Comparison of ENCODE assay signal across 21 cellular contexts in genomic region chr6:4091926-4092325, GRCh38. TPM values are rescaled to one million over a fixed set of nuclear protein-coding genes. Genes with fewer than 3 reads are reported as not detected.
DNase-seq lines count a peak whose midpoint lies in the region; ATAC-seq, FAIRE-seq and TF ChIP-seq lines count a peak whose summit lies in the region.
"Had no signal": no experiment of that assay in that cellular context is flagged by ENCODE, and none has a peak within 500 bp of the region (broad histone marks: within the 10 kb centered on the region; RNA-seq: fewer than 3 reads in every experiment).

No MANE protein-coding gene starts in this region.

- TF ChIP-seq CTCF in WERI-Rb-1 (IDR thresholded peaks at IDR 0.05; ENCODE audit: low read depth, low read length) (no peak), pancreas (IDR thresholded peaks at IDR 0.05) (no peak)

- no peaks in the 10 kb centered on the region for H3K36me3 ChIP-seq in WERI-Rb-1
- no peaks in the 10 kb centered on the region for H3K36me3 ChIP-seq in pancreas
- H3K36me3 ChIP-seq: BE2C had no signal

- H3K27me3 ChIP-seq in WERI-Rb-1 (ENCODE audit: insufficient read depth, low read depth, severe bottlenecking) (no peaks in the 10 kb centered on the region), pancreas (no peaks in the 10 kb centered on the region)
- H3K27me3 ChIP-seq: BE2C had no signal

- DNase-seq in WERI-Rb-1 (peak; percentile 88), left colon (peak; percentile 68 to 70), pancreas (peak in 2 of 6 donors; percentile 57 to 69), MV-4-11 (lab: John Stamatoyannopoulos, UW) (no peak), caudate nucleus (lab: John Stamatoyannopoulos, UW) (no peak), NCI-H446 treated with DMSO at 0.1 percent for 48 hours (lab: John Stamatoyannopoulos, UW) (no peak)
- DNase-seq: BE2C; CD4-positive, alpha-beta memory T cell; COR-L47; DMS153; DMS79 treated with DMSO at 0.1 percent for 48 hours; EL; GDM1; H7 had no signal

- H3K27ac ChIP-seq in WERI-Rb-1 (peak overlapping the region; percentile 80), pancreas (peak overlapping the region; percentile 14 to 55 (median 51)), caudate nucleus (ENCODE audit: low read depth, low read length) (no peak overlapping the region)
- H3K27ac ChIP-seq: A549, C4-2B had no signal

- WGBS in pancreas, 2 donors: 46 to 50% methylated on average over 7 of the region's 7 CpGs

- H3K4me3 ChIP-seq in WERI-Rb-1 (ENCODE audit: low read depth, low read length) (no peak overlapping the region), pancreas (no peak overlapping the region)
- H3K4me3 ChIP-seq: A549, GM23338 had no signal

- FAIRE-seq in pancreas (lab: Jason Lieb, UNC): peak; percentile 26
- FAIRE-seq: A549, D721Med, GM12892 had no signal

- ATAC-seq in left colon: peak; percentile 86
- peak; percentile 83 to 93 (median 90) for ATAC-seq in pancreas
- ATAC-seq: A549, GM23338 had no signal

- H3K4me1 ChIP-seq in pancreas: peaks cover 0 to 15% (median 8%) of the 10 kb centered on the region in 3 donors
- H3K4me1 ChIP-seq: A549, BE2C had no signal

- peaks cover 4% of the 10 kb centered on the region for H3K9me3 ChIP-seq in WERI-Rb-1 (ENCODE audit: severe bottlenecking)
- no peaks in the 10 kb centered on the region for H3K9me3 ChIP-seq in pancreas
- H3K9me3 ChIP-seq: A549, BE2C had no signal

- intact Hi-C loops in left colon (cut with DNase I, micrococcal nuclease): no loop called here
- intact Hi-C loops in pancreas (cut with DNase I): no loop called here

RNA-seq across cellular contexts. Expression of gene FAM217A, which starts 13.0 kb away (rescaled TPM):
- total RNA-seq in left colon: not detected
- 1 to 10 TPM in 1 of 6 donors, under 1 TPM in 4, not detected in 1; 0.09 to 1.3 (median 0.32) TPM for total RNA-seq in pancreas
- 1 to 10 TPM in 1 of 2 donors, under 1 TPM in 1; 0.76 to 1.2 TPM for polyA plus RNA-seq in pancreas
- total RNA-seq: CD4-positive, alpha-beta memory T cell; GM23338; H7; HT1080 had no signal
- polyA plus RNA-seq: A549; AG04450; CD4-positive, alpha-beta memory T cell; GM23338 had no signal

RNA-seq across cellular contexts. Expression of gene ECI2, which starts 43.4 kb away (rescaled TPM):
- total RNA-seq in left colon (10 to 100 TPM; 89.8 to 96.3 TPM), pancreas (10 to 100 TPM; 34.2 to 79.6 (median 55.4) TPM)
- 10 to 100 TPM; 26.8 to 54.5 TPM for polyA plus RNA-seq in pancreas

Comparison
In these comparisons a context has a peak if more than half of its experiments do, and no peak if none do; other contexts are left out.
1. DNase-seq: peak in WERI-Rb-1 (single experiment) and left colon (2 of 2); none in MV-4-11 (single experiment), caudate nucleus (0 of 61) and NCI-H446 treated with DMSO at 0.1 percent for 48 hours (single experiment).